Comparison of ENCODE assay signal across 9 cellular contexts in genomic region chr17:40067710-40068109, GRCh38. TPM values are rescaled to one million over a fixed set of nuclear protein-coding genes. Genes with fewer than 3 reads are reported as not detected.
DNase-seq lines count a peak whose midpoint lies in the region; ATAC-seq, FAIRE-seq and TF ChIP-seq lines count a peak whose summit lies in the region.
"Had no signal": no experiment of that assay in that cellular context is flagged by ENCODE, and none has a peak within 500 bp of the region (broad histone marks: within the 10 kb centered on the region; RNA-seq: fewer than 3 reads in every experiment).

No MANE protein-coding gene starts in this region.

- H3K27ac Mint-ChIP-seq in central memory CD8-positive, alpha-beta T cell (ENCODE audit: low read depth) = peak overlapping the region; percentile 86
- H3K27ac Mint-ChIP-seq in nephron progenitor cell = peak overlapping the region; percentile 43

- intact Hi-C loops in left ventricle myocardium inferior (cut with micrococcal nuclease) (no loop called here), left ventricle myocardium superior (cut with micrococcal nuclease) (no loop called here), upper lobe of right lung (cut with DNase I) (no loop called here)

- H3K27ac ChIP-seq in left ventricle myocardium inferior (replicated peaks) (peak overlapping the region; percentile 100), upper lobe of right lung (peak overlapping the region; percentile 73)

- no peak for FAIRE-seq in HTR-8/SVneo (lab: Jason Lieb, UNC)

- peaks cover 98% of the 10 kb centered on the region for H3K4me1 ChIP-seq in left ventricle myocardium inferior
- H3K4me1 ChIP-seq in upper lobe of right lung = peaks cover 78% of the 10 kb centered on the region

- ATAC-seq in left ventricle myocardium superior = no peak
- no peak for ATAC-seq in central memory CD8-positive, alpha-beta T cell (replicated peaks; ENCODE audit: extremely low read depth, poor library complexity, severe bottlenecking)
- no peak for ATAC-seq in upper lobe of right lung

- peak overlapping the region; percentile 55 for H3K4me3 ChIP-seq in left ventricle myocardium inferior
- H3K4me3 ChIP-seq in upper lobe of right lung = no peak overlapping the region

- H3K4me3 Mint-ChIP-seq in central memory CD8-positive, alpha-beta T cell = peak overlapping the region; percentile 72
- no peak overlapping the region for H3K4me3 Mint-ChIP-seq in nephron progenitor cell

- DNase-seq in left ventricle myocardium inferior (no peak), left ventricle myocardium superior (no peak), nephron progenitor cell (no peak), upper lobe of right lung (no peak), NCI-H1092 (lab: John Stamatoyannopoulos, UW) (no peak), HTR-8/SVneo (ENCODE audit: insufficient read length, low spot score) (no peak), KG1 (lab: John Stamatoyannopoulos, UW) (no peak)
- DNase-seq in central memory CD8-positive, alpha-beta T cell (ENCODE audit: low spot score in 2 of 2) = no peak
- DNase-seq: NCI-H524 had no signal

- no peaks in the 10 kb centered on the region for H3K27me3 Mint-ChIP-seq in central memory CD8-positive, alpha-beta T cell
- peaks cover 8% of the 10 kb centered on the region for H3K27me3 Mint-ChIP-seq in nephron progenitor cell (ENCODE audit: low read depth, poor library complexity)

- peaks cover 68% of the 10 kb centered on the region for H3K4me1 Mint-ChIP-seq in central memory CD8-positive, alpha-beta T cell
- H3K4me1 Mint-ChIP-seq in nephron progenitor cell = peaks cover 83% of the 10 kb centered on the region

- H3K27me3 ChIP-seq in left ventricle myocardium inferior (ENCODE audit: low read depth) = no peaks in the 10 kb centered on the region
- no peaks in the 10 kb centered on the region for H3K27me3 ChIP-seq in upper lobe of right lung

- no peaks in the 10 kb centered on the region for H3K9me3 ChIP-seq in left ventricle myocardium inferior (replicated peaks)
- no peaks in the 10 kb centered on the region for H3K9me3 ChIP-seq in upper lobe of right lung

- H3K36me3 ChIP-seq in left ventricle myocardium inferior (no peaks in the 10 kb centered on the region), upper lobe of right lung (no peaks in the 10 kb centered on the region)

- peaks cover 4% of the 10 kb centered on the region for H3K36me3 Mint-ChIP-seq in central memory CD8-positive, alpha-beta T cell (ENCODE audit: insufficient read depth)
- H3K36me3 Mint-ChIP-seq in nephron progenitor cell (ENCODE audit: low read depth) = no peaks in the 10 kb centered on the region

- H3K9me3 Mint-ChIP-seq in central memory CD8-positive, alpha-beta T cell = no peaks in the 10 kb centered on the region
- no peaks in the 10 kb centered on the region for H3K9me3 Mint-ChIP-seq in nephron progenitor cell

- TF ChIP-seq CTCF in left ventricle myocardium inferior (IDR thresholded peaks at IDR 0.05; ENCODE audit: borderline replicate concordance) (no peak), nephron progenitor cell (IDR thresholded peaks at IDR 0.05) (no peak), upper lobe of right lung (IDR thresholded peaks at IDR 0.05) (no peak)

RNA-seq across cellular contexts. Expression of gene THRA, which starts 4.9 kb away (rescaled TPM):
- 78.3 TPM for total RNA-seq in left ventricle myocardium inferior
- total RNA-seq in left ventricle myocardium superior = 98.1 TPM
- total RNA-seq in upper lobe of right lung = 55.6 TPM

RNA-seq across cellular contexts. Expression of gene MED24, which starts 13.5 kb away (rescaled TPM):
- 58.2 TPM for total RNA-seq in left ventricle myocardium inferior
- total RNA-seq in left ventricle myocardium superior = 56.9 TPM
- 81.3 TPM for total RNA-seq in upper lobe of right lung

RNA-seq across cellular contexts. Expression of gene NR1D1, which starts 32.7 kb away (rescaled TPM):
- 19.1 TPM for total RNA-seq in left ventricle myocardium inferior
- 21.5 TPM for total RNA-seq in left ventricle myocardium superior
- total RNA-seq in upper lobe of right lung = 24.9 TPM

RNA-seq across cellular contexts. Expression of gene CSF3, which starts 52.5 kb away (rescaled TPM):
- not detected for total RNA-seq in left ventricle myocardium inferior
- total RNA-seq in left ventricle myocardium superior = not detected
- 1.2 TPM for total RNA-seq in upper lobe of right lung

RNA-seq across cellular contexts. Expression of gene MSL1, which starts 54.1 kb away (rescaled TPM):
- 39.8 TPM for total RNA-seq in left ventricle myocardium inferior
- total RNA-seq in left ventricle myocardium superior = 49.1 TPM
- 84.4 TPM for total RNA-seq in upper lobe of right lung
